22 cellular contexts compared by ENCODE assay signal in genomic region chr18:10094154-10094553, GRCh38.
DNase-seq lines count a peak whose midpoint lies in the region; ATAC-seq and TF ChIP-seq lines count a peak whose summit lies in the region.
"Had no signal": no experiment of that assay in that cellular context is flagged by ENCODE, and none has a peak within 500 bp of the region (broad histone marks: within the 10 kb centered on the region; RNA-seq: fewer than 3 reads in every experiment).

No MANE protein-coding gene starts in this region.

- H3K27ac ChIP-seq in brain microvascular endothelial cell (no peak overlapping the region), MM.1S (ENCODE audit: low read length) (no peak overlapping the region)
- H3K27ac ChIP-seq: esophagus squamous epithelium, tibial artery had no signal

- no peaks in the 10 kb centered on the region for H3K79me2 ChIP-seq in MM.1S (ENCODE audit: low read length)

- H3K36me3 ChIP-seq in brain microvascular endothelial cell (replicated peaks) = no peaks in the 10 kb centered on the region
- H3K36me3 ChIP-seq in MM.1S (replicated peaks; ENCODE audit: insufficient read depth, low read length) = no peaks in the 10 kb centered on the region
- H3K36me3 ChIP-seq: esophagus squamous epithelium, tibial artery had no signal

- ATAC-seq in GM18858 (IDR thresholded peaks at IDR 0.05; ENCODE audit: unreplicated experiment) = no peak
- ATAC-seq: activated CD4-positive, CD25-positive, alpha-beta regulatory T cell treated with anti-CD3 and anti-CD28 coated beads, Interleukin-2, amount 50 U/mL, for 24 hours; natural killer cell treated with Interleukin-12 subunit alpha and Interleukin-12 subunit beta and Interleukin-15 and Interleukin-18, amount 100 ng/mL, for 72 hours; stimulated activated naive CD8-positive, alpha-beta T cell treated with anti-CD3 and anti-CD28 coated beads, Interleukin-15, amount 100 ng/mL, for 72 hours had no signal

- no peak overlapping the region for H3K4me2 ChIP-seq in MM.1S (ENCODE audit: low read depth, low read length)

- H3K9ac ChIP-seq in MM.1S (ENCODE audit: low read length) = no peak overlapping the region

- peaks cover 7% of the 10 kb centered on the region for H3K4me1 ChIP-seq in MM.1S (ENCODE audit: low read length)
- H3K4me1 ChIP-seq: esophagus squamous epithelium, tibial artery had no signal

- H3K9me3 ChIP-seq in MM.1S (replicated peaks; ENCODE audit: insufficient read depth, low read length) = no peaks in the 10 kb centered on the region
- H3K9me3 ChIP-seq: esophagus squamous epithelium, tibial artery had no signal

- H3K27me3 ChIP-seq in brain microvascular endothelial cell (replicated peaks) (no peaks in the 10 kb centered on the region), MM.1S (replicated peaks; ENCODE audit: insufficient read depth, low read length) (no peaks in the 10 kb centered on the region)
- H3K27me3 ChIP-seq: esophagus squamous epithelium, tibial artery had no signal

- in situ Hi-C loops in brain microvascular endothelial cell (cut with HindIII; ENCODE audit: low pct_ligation_motif_present, low sequenced_read_pairs) = no loop called here

- no peak for TF ChIP-seq CTCF in brain microvascular endothelial cell (IDR thresholded peaks at IDR 0.05; ENCODE audit: low read depth, low read length, missing control alignments)
- no peak for TF ChIP-seq CTCF in MM.1S (IDR thresholded peaks at IDR 0.05; ENCODE audit: low read length)

- H2AFZ ChIP-seq in MM.1S (ENCODE audit: low read length) = no peak overlapping the region

- H3K4me3 ChIP-seq in brain microvascular endothelial cell (ENCODE audit: low read depth, low read length) = no peak overlapping the region
- no peak overlapping the region for H3K4me3 ChIP-seq in MM.1S (ENCODE audit: low read length)
- H3K4me3 ChIP-seq: esophagus squamous epithelium, tibial artery had no signal

- H4K20me1 ChIP-seq in MM.1S (ENCODE audit: insufficient read depth, low read length) = no peaks in the 10 kb centered on the region

- no peaks in the 10 kb centered on the region for H3F3A ChIP-seq in MM.1S (ENCODE audit: insufficient read depth, low read length)

- peak; percentile 41 for DNase-seq in ELR (ENCODE audit: low read depth)
- DNase-seq in M059J (ENCODE audit: low read depth) = peak; percentile 38
- DNase-seq in brain microvascular endothelial cell = peak; percentile 33
- peak; percentile 63 for DNase-seq in iris pigment epithelial cell (ENCODE audit: low read depth)
- DNase-seq in activated CD4-positive, alpha-beta T cell treated with anti-CD3 and anti-CD28 coated beads for 48 hours = no peak
- DNase-seq in MM.1S = no peak
- DNase-seq: activated T-cell treated with anti-CD3 and anti-CD28 coated beads, Interleukin-2, amount 50 U/mL, for 24 hours; AML-193; amygdala; CD8-positive, alpha-beta memory T cell; DMS79 treated with DMSO at 0.1 percent for 48 hours; esophagus squamous epithelium; head of caudate nucleus; NCI-H1436; NCI-H510A treated with DMSO at 0.1 percent for 48 hours; Right ventricle myocardium superior; stimulated activated CD4-positive, alpha-beta T cell treated with anti-CD3 and anti-CD28 coated beads, Interleukin-12 subunit alpha, Interleukin-12 subunit beta, amount 100 ng/mL, for 4 hours; stimulated activated naive CD8-positive, alpha-beta T cell treated with anti-CD3 and anti-CD28 coated beads, Interleukin-15, amount 100 ng/mL, for 72 hours; tibial artery had no signal

- no peaks in the 10 kb centered on the region for H3K9me2 ChIP-seq in MM.1S (replicated peaks; ENCODE audit: insufficient read depth, low read length)

Comparison
In these comparisons a context has a peak if more than half of its experiments do, and no peak if none do; other contexts are left out.
1. DNase-seq: peak in ELR (single experiment), M059J (single experiment), brain microvascular endothelial cell (single experiment) and iris pigment epithelial cell (single experiment); none in activated CD4-positive, alpha-beta T cell treated with anti-CD3 and anti-CD28 coated beads for 48 hours (single experiment) and MM.1S (single experiment).